In genomic region chr7:127819975-127820778, GRCh38 we compare ENCODE assay signal across 8 cellular contexts.
DNase-seq lines count a peak whose midpoint lies in the region; ATAC-seq, FAIRE-seq and TF ChIP-seq lines count a peak whose summit lies in the region.

No MANE protein-coding gene starts in this region.

- H2AFZ ChIP-seq in astrocyte (ENCODE audit: low read depth, low read length) = no peak overlapping the region

- TF ChIP-seq EP300 in tibial nerve (IDR thresholded peaks at IDR 0.05) = no peak

- FAIRE-seq in HTR-8/SVneo (lab: Jason Lieb, UNC) (no peak), astrocyte (lab: Jason Lieb, UNC) (peak; percentile 93)

- H3K27me3 Mint-ChIP-seq in astrocyte (ENCODE audit: low read depth, unreplicated experiment) = no peaks in the 10 kb centered on the region

- H3K9me3 ChIP-seq in astrocyte (ENCODE audit: insufficient read depth, low read depth, low read length) = no peaks in the 10 kb centered on the region
- H3K9me3 ChIP-seq in tibial nerve = no peaks in the 10 kb centered on the region

- TF ChIP-seq CTCF in GM12865 (IDR thresholded peaks at IDR 0.05; ENCODE audit: insufficient read depth, low read depth, low read length, missing control alignments) (no peak), astrocyte (IDR thresholded peaks at IDR 0.05; ENCODE audit: insufficient read depth, low read depth, low read length) (no peak), tibial nerve (IDR thresholded peaks at IDR 0.05) (no peak)

- H3K27ac Mint-ChIP-seq in astrocyte (ENCODE audit: unreplicated experiment) = peak overlapping the region; percentile 67

- H3K27ac ChIP-seq in astrocyte (ENCODE audit: low read depth, low read length) (peak overlapping the region; percentile 14), tibial nerve (no peak overlapping the region)

- ATAC-seq in GM19455 (IDR thresholded peaks at IDR 0.05; ENCODE audit: unreplicated experiment) = no peak

- peak overlapping the region; percentile 61 for H3K4me2 ChIP-seq in astrocyte (ENCODE audit: low read length)

- TF ChIP-seq POLR2A in tibial nerve (IDR thresholded peaks at IDR 0.05) = no peak

- H3K27me3 ChIP-seq in astrocyte (ENCODE audit: insufficient read depth, low read length) (no peaks in the 10 kb centered on the region), tibial nerve (no peaks in the 10 kb centered on the region)

- WGBS in tibial nerve, 2 donors = 61 to 62% methylated on average over 4 of the region's 4 CpGs

- H3K4me3 Mint-ChIP-seq in astrocyte (ENCODE audit: unreplicated experiment) = peak overlapping the region; percentile 58

- H3K4me3 ChIP-seq in GM12865 (ENCODE audit: low read depth, low read length) (no peak overlapping the region), astrocyte (ENCODE audit: insufficient read depth, low read depth, low read length) (no peak overlapping the region), tibial nerve (no peak overlapping the region)

- peaks cover 7% of the 10 kb centered on the region for H3K36me3 Mint-ChIP-seq in astrocyte (ENCODE audit: low read depth, unreplicated experiment)

- H3K4me1 ChIP-seq in astrocyte (ENCODE audit: insufficient read depth, low read length) (peaks cover 16% of the 10 kb centered on the region), tibial nerve (peaks cover 0 to 19% (median 2%) of the 10 kb centered on the region in 4 donors)

- peaks cover 50% of the 10 kb centered on the region for H3K4me1 Mint-ChIP-seq in astrocyte (ENCODE audit: low read depth, unreplicated experiment)

- no peaks in the 10 kb centered on the region for H3K36me3 ChIP-seq in astrocyte (ENCODE audit: insufficient read depth, low read length)
- no peaks in the 10 kb centered on the region for H3K36me3 ChIP-seq in tibial nerve

- no peaks in the 10 kb centered on the region for H3K9me3 Mint-ChIP-seq in astrocyte (ENCODE audit: unreplicated experiment)

- no peak overlapping the region for H3K9ac ChIP-seq in astrocyte (ENCODE audit: low read length)

- DNase-seq in GM12865 (ENCODE audit: low read depth) = peak; percentile 25
- peak; percentile 51 for DNase-seq in HTR-8/SVneo (ENCODE audit: insufficient read length, low spot score)
- peak; percentile 86 for DNase-seq in astrocyte (ENCODE audit: low read depth)
- peak; percentile 47 for DNase-seq in non-pigmented ciliary epithelial cell (ENCODE audit: low read depth)
- DNase-seq in tibial nerve (ENCODE audit: low spot score in 2 of 2) = no peak
- no peak for DNase-seq in activated CD4-positive, alpha-beta T cell treated with anti-CD3 and anti-CD28 coated beads, Interleukin-2, amount 50 U/mL, for 1 hour
- DNase-seq in NCI-H1436 (lab: John Stamatoyannopoulos, UW) = no peak

- H4K20me1 ChIP-seq in astrocyte (ENCODE audit: insufficient read depth, low read length) = peaks cover 97% of the 10 kb centered on the region

- peaks cover 86% of the 10 kb centered on the region for H3K79me2 ChIP-seq in astrocyte (ENCODE audit: insufficient read depth, low read length)

Comparison
In these comparisons a context has a peak if more than half of its experiments do, and no peak if none do; other contexts are left out.
1. DNase-seq: peak in GM12865 (single experiment), HTR-8/SVneo (single experiment), astrocyte (single experiment) and non-pigmented ciliary epithelial cell (single experiment); none in tibial nerve (0 of 2), activated CD4-positive, alpha-beta T cell treated with anti-CD3 and anti-CD28 coated beads, Interleukin-2, amount 50 U/mL, for 1 hour (single experiment) and NCI-H1436 (single experiment).